ENCODE assay signal across 8 cellular contexts in genomic region chr9:8857330-8858249, GRCh38.
DNase-seq lines count a peak whose midpoint lies in the region; ATAC-seq and TF ChIP-seq lines count a peak whose summit lies in the region.

No MANE protein-coding gene starts in this region.

- 3 to 4% methylated on average over 29 to 65 of the region's 96 CpGs for WGBS in GM23248 (ENCODE audit: low coverage in 1 of 2, low lambda C conversion rate in 2 of 2, missing lambda C conversion rate in 2 of 2), 2 experiments

- TF ChIP-seq CTCF in AG09309 (IDR thresholded peaks at IDR 0.05; ENCODE audit: control insufficient read depth, insufficient read depth, low read depth, low read length, missing control alignments) (no peak), epithelial cell of proximal tubule (conservative IDR thresholded peaks at IDR 0.05; ENCODE audit: low read depth, low read length) (no peak), tibial artery (IDR thresholded peaks at IDR 0.05) (no peak), HFFc6 (IDR thresholded peaks at IDR 0.05) (no peak)

- no peaks in the 10 kb centered on the region for H3K36me3 ChIP-seq in GM23248 (ENCODE audit: low read depth)
- H3K36me3 ChIP-seq in tibial artery, result no peaks in the 10 kb centered on the region

- no peaks in the 10 kb centered on the region for H4K20me1 ChIP-seq in GM23248 (ENCODE audit: insufficient read depth)

- H3K27me3 ChIP-seq in GM23248 (replicated peaks; ENCODE audit: insufficient read depth) (peaks cover 37% of the 10 kb centered on the region), tibial artery (no peaks in the 10 kb centered on the region)

- H3K4me1 Mint-ChIP-seq in HFFc6 (ENCODE audit: low read depth), result no peaks in the 10 kb centered on the region

- H3K4me3 Mint-ChIP-seq in HFFc6, result no peak overlapping the region; the same call in 1 of the 2 replicates

- intact Hi-C loops in tibial artery (cut with DNase I; ENCODE audit: low total_unique reads), result no loop called here

- in situ Hi-C loops in GM23248 (cut with MboI), result no loop called here

- DNase-seq in AG09309 (ENCODE audit: low read depth) (no peak), GM23248 (peak; percentile 32), T1000 (lab: John Stamatoyannopoulos, UW) (peak; percentile 41), epithelial cell of proximal tubule (ENCODE audit: low read depth) (no peak), middle frontal gyrus (ENCODE audit: extremely low spot score, low spot score) (peak; percentile 70), tibial artery (peak; percentile 63 to 82), HFFc6 (no peak)

- H3K9ac ChIP-seq in GM23248, result no peak overlapping the region

- no peaks in the 10 kb centered on the region for H3K79me2 ChIP-seq in GM23248 (ENCODE audit: insufficient read depth)

- no peaks in the 10 kb centered on the region for H3K9me2 ChIP-seq in GM23248 (ENCODE audit: insufficient read depth)

- H3K27me3 Mint-ChIP-seq in HFFc6 (ENCODE audit: insufficient read depth), result peaks cover 16% of the 10 kb centered on the region

- H3K4me1 ChIP-seq in GM23248 (ENCODE audit: insufficient read depth) (no peaks in the 10 kb centered on the region), tibial artery (peaks cover 0 to 34% (median 24%) of the 10 kb centered on the region in 4 donors)

- H3K36me3 Mint-ChIP-seq in HFFc6 (ENCODE audit: low read depth), result no peaks in the 10 kb centered on the region

- H2AFZ ChIP-seq in GM23248, result peak overlapping the region; percentile 78

- no peak overlapping the region for H3K27ac Mint-ChIP-seq in HFFc6

- no peaks in the 10 kb centered on the region for H3K9me3 ChIP-seq in GM23248 (ENCODE audit: low read depth)
- H3K9me3 ChIP-seq in tibial artery, result no peaks in the 10 kb centered on the region

- H3F3A ChIP-seq in GM23248 (ENCODE audit: insufficient read depth), result no peaks in the 10 kb centered on the region

- H3K4me3 ChIP-seq in AG09309 (ENCODE audit: control insufficient read depth, low read depth, low read length), result peak overlapping the region; percentile 61
- peak overlapping the region; percentile 66 for H3K4me3 ChIP-seq in GM23248
- peak overlapping the region; percentile 83 for H3K4me3 ChIP-seq in epithelial cell of proximal tubule (ENCODE audit: low read depth, low read length)
- H3K4me3 ChIP-seq in tibial artery, result peak overlapping the region; percentile 58 to 70

- no peak for ATAC-seq in GM19397 (IDR thresholded peaks at IDR 0.05; ENCODE audit: unreplicated experiment)

- H3K27ac ChIP-seq in GM23248 (no peak overlapping the region), tibial artery (peak overlapping the region; percentile 41 to 43)

- H3K4me2 ChIP-seq in GM23248 (ENCODE audit: unreplicated experiment), result peak overlapping the region; percentile 68

- peaks cover 4% of the 10 kb centered on the region; the same call in 1 of the 2 replicates for H3K9me3 Mint-ChIP-seq in HFFc6

Comparison
In these comparisons a context has a peak if more than half of its experiments do, and no peak if none do; other contexts are left out.
1. DNase-seq: peak in GM23248 (single experiment), T1000 (single experiment), middle frontal gyrus (single experiment) and tibial artery (2 of 2); none in AG09309 (single experiment), epithelial cell of proximal tubule (single experiment) and HFFc6 (single experiment).
2. Peak in every context shown above with its lines, with median percentiles within 50 percentile points of each other: H3K4me3 ChIP-seq.